Comparison of ENCODE assay signal across 32 cellular contexts in the genomic region with DNA sequence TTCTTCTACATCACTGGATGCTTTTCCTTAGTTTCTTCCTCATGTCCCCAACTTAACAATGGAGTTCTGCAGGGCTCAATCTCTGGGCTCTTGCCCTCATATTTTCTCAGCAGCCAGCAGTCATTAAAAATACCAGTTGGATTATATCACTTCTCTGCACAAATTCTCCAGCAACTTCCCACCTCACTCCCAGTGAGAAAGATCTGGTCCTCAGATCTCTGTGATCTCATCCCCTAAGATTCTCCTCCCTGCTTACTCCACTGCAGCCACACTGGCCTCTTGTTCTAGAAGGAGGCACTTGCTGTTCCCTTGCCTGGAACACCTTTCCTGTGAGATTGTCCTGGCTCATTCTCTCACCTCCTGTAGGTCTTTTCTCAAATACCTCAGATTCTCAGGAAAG. TPM values are rescaled to one million over a fixed set of nuclear protein-coding genes. Genes with fewer than 3 reads are reported as not detected.
DNase-seq lines count a peak whose midpoint lies in the region; ATAC-seq, FAIRE-seq and TF ChIP-seq lines count a peak whose summit lies in the region.
"Had no signal": no experiment of that assay in that cellular context is flagged by ENCODE, and none has a peak within 500 bp of the region (broad histone marks: within the 10 kb centered on the region; RNA-seq: fewer than 3 reads in every experiment).

No MANE protein-coding gene starts in this region.

- TF ChIP-seq CTCF in mammary epithelial cell (conservative IDR thresholded peaks at IDR 0.05 in 1 of 2, IDR thresholded peaks at IDR 0.05 in 1 of 2; ENCODE audit: extremely low read depth in 1 of 2, insufficient read depth in 1 of 2, low read depth in 1 of 2, low read length in 2 of 2) (no peak), MCF 10A (IDR thresholded peaks at IDR 0.05; ENCODE audit: unreplicated experiment) (no peak), omental fat pad (IDR thresholded peaks at IDR 0.05) (no peak)

- no peaks in the 10 kb centered on the region for H3K27me3 Mint-ChIP-seq in MCF 10A (ENCODE audit: insufficient read depth, unreplicated experiment)
- H3K27me3 Mint-ChIP-seq: activated T-cell treated with anti-CD3 and anti-CD28 coated beads, Interleukin-2, amount 50 U/mL, for 24 hours; memory B cell had no signal

- no peaks in the 10 kb centered on the region for H3K9me3 Mint-ChIP-seq in MCF 10A (ENCODE audit: unreplicated experiment)
- H3K9me3 Mint-ChIP-seq: memory B cell had no signal

- DNase-seq in mammary epithelial cell, result peak; percentile 5
- DNase-seq in MCF 10A (ENCODE audit: unreplicated experiment), result no peak
- peak; percentile 4 for DNase-seq in adipocyte (ENCODE audit: low read depth)
- DNase-seq in fibroblast of peridontal ligament (ENCODE audit: extremely low read depth), result peak; percentile 4
- peak; percentile 12 for DNase-seq in urothelium cell line (ENCODE audit: low spot score)
- no peak for DNase-seq in omental fat pad (ENCODE audit: low spot score)
- no peak for DNase-seq in NCI-H2107 treated with DMSO at 0.1 percent for 48 hours (lab: John Stamatoyannopoulos, UW; ENCODE audit: unreplicated experiment)
- DNase-seq: activated CD8-positive, alpha-beta memory T cell treated with anti-CD3 and anti-CD28 coated beads for 24 hours; activated T-cell treated with anti-CD3 and anti-CD28 coated beads, Interleukin-2, amount 50 U/mL, for 24 hours; adrenal gland; BE2C; dermis blood vessel endothelial cell; DMS53; heart left ventricle; left cardiac atrium; MV-4-11; NCI-H1694; NCI-H2171; NCI-H524; stimulated activated CD8-positive, alpha-beta memory T cell treated with anti-CD3 and anti-CD28 coated beads, Interleukin-4, amount 100 ng/mL, for 48 hours; upper lobe of left lung had no signal

- POLR2A ChIA-PET in MCF 10A (lab: Yijun Ruan, JAX), result no interaction called here

- H3K9ac ChIP-seq in mammary epithelial cell (ENCODE audit: insufficient read depth, low read length) (no peak overlapping the region), adipocyte (ENCODE audit: low read length) (no peak overlapping the region)

- no peaks in the 10 kb centered on the region for H3K79me2 ChIP-seq in mammary epithelial cell (ENCODE audit: insufficient read depth, low read length)

- H3K27ac Mint-ChIP-seq in MCF 10A (ENCODE audit: low read depth, unreplicated experiment), result no peak overlapping the region
- H3K27ac Mint-ChIP-seq: activated T-cell treated with anti-CD3 and anti-CD28 coated beads, Interleukin-2, amount 50 U/mL, for 24 hours; memory B cell; T-helper 1 cell treated with Interleukin-12 subunit alpha and Interleukin-12 subunit beta and Interleukin-4 antibody, amounts not matched to agents 30 μg/mL and 1 μg/mL, for 36 hours had no signal

- CTCF ChIA-PET in mammary epithelial cell (lab: Charles Lee; ENCODE audit: low non-redundant PET) (no interaction called here), MCF 10A (lab: Yijun Ruan, JAX) (no interaction called here)

- H3K4me3 Mint-ChIP-seq in MCF 10A (ENCODE audit: unreplicated experiment), result no peak overlapping the region
- H3K4me3 Mint-ChIP-seq: activated T-cell treated with anti-CD3 and anti-CD28 coated beads, Interleukin-2, amount 50 U/mL, for 24 hours; memory B cell; T-helper 1 cell treated with Interleukin-12 subunit alpha and Interleukin-12 subunit beta and Interleukin-4 antibody, amounts not matched to agents 30 μg/mL and 1 μg/mL, for 36 hours had no signal

- H4K20me1 ChIP-seq in mammary epithelial cell (ENCODE audit: insufficient read depth, low read length), result no peaks in the 10 kb centered on the region

- H3K4me1 ChIP-seq in mammary epithelial cell (ENCODE audit: insufficient read depth, low read length) (peaks cover 6% of the 10 kb centered on the region), adipocyte (ENCODE audit: control insufficient read depth, insufficient read depth, low read length) (no peaks in the 10 kb centered on the region)
- H3K4me1 ChIP-seq: adrenal gland, BE2C, upper lobe of left lung had no signal

- BruUV-seq in mammary epithelial cell (replicated peaks; lab: Mats Ljungman, UMichigan) (no TSS peak), MCF 10A (replicated peaks; lab: Mats Ljungman, UMichigan) (no TSS peak)

- ATAC-seq in omental fat pad (ENCODE audit: low FRiP score), result no peak
- ATAC-seq in HG02610 (IDR thresholded peaks at IDR 0.05; ENCODE audit: unreplicated experiment), result no peak
- ATAC-seq: GM12878, heart left ventricle, left cardiac atrium had no signal

- H3K9me3 ChIP-seq in mammary epithelial cell (replicated peaks; ENCODE audit: insufficient read depth, low read length) (no peaks in the 10 kb centered on the region), adipocyte (ENCODE audit: control insufficient read depth, low read length) (no peaks in the 10 kb centered on the region)
- H3K9me3 ChIP-seq: BE2C had no signal

- FAIRE-seq in urothelium cell line (lab: Jason Lieb, UNC), result no peak
- FAIRE-seq: endometrium had no signal

- H2AFZ ChIP-seq in mammary epithelial cell (ENCODE audit: low read depth, low read length), result peak overlapping the region; percentile 66

- dilution Hi-C loops in mammary epithelial cell (cut with HindIII; ENCODE audit: low sequenced_read_pairs), result no loop called here

- no peak overlapping the region for H3K27ac ChIP-seq in mammary epithelial cell (ENCODE audit: insufficient read depth, low read depth, low read length)
- H3K27ac ChIP-seq: 22Rv1, adrenal gland, cardiac muscle cell, heart left ventricle, neutrophil, upper lobe of left lung had no signal

- H3K36me3 ChIP-seq in mammary epithelial cell (ENCODE audit: insufficient read depth, low read length), result no peaks in the 10 kb centered on the region
- H3K36me3 ChIP-seq in adipocyte (ENCODE audit: control insufficient read depth, insufficient read depth, low read length, severe bottlenecking), result no peaks in the 10 kb centered on the region
- H3K36me3 ChIP-seq: adrenal gland, BE2C, cardiac muscle cell, heart left ventricle, neutrophil, upper lobe of left lung had no signal

- in situ Hi-C loops in mammary epithelial cell (cut with MboI; ENCODE audit: low sequenced_read_pairs in 2 of 2), result no loop called here

- peaks cover 5% of the 10 kb centered on the region for H3K4me1 Mint-ChIP-seq in MCF 10A (ENCODE audit: insufficient read depth, unreplicated experiment)

- intact Hi-C loops in mammary epithelial cell (cut with micrococcal nuclease) (no loop called here), MCF 10A (cut with micrococcal nuclease) (no loop called here)

- H3K36me3 Mint-ChIP-seq in MCF 10A (ENCODE audit: insufficient read depth, unreplicated experiment), result no peaks in the 10 kb centered on the region
- H3K36me3 Mint-ChIP-seq: memory B cell had no signal

- no peak overlapping the region for H3K4me2 ChIP-seq in mammary epithelial cell (ENCODE audit: insufficient read depth, low read depth, low read length)

- H3K4me3 ChIP-seq in mammary epithelial cell (replicated peaks in 1 of 3; ENCODE audit: insufficient read depth in 1 of 3, low read depth in 2 of 3, low read length in 3 of 3), result no peak overlapping the region
- no peak overlapping the region for H3K4me3 ChIP-seq in adipocyte (ENCODE audit: low read length)
- H3K4me3 ChIP-seq: adrenal gland, cardiac muscle cell, GM12878, heart left ventricle, upper lobe of left lung had no signal

- H3K27me3 ChIP-seq in mammary epithelial cell (ENCODE audit: insufficient read depth, low read length) (no peaks in the 10 kb centered on the region), adipocyte (replicated peaks; ENCODE audit: control insufficient read depth, insufficient read depth, low read length) (no peaks in the 10 kb centered on the region)
- H3K27me3 ChIP-seq: adrenal gland, BE2C, cardiac muscle cell, heart left ventricle, upper lobe of left lung had no signal

RNA-seq across cellular contexts. Expression of gene ERICH6, which starts 6.1 kb away (rescaled TPM):
- not detected for total RNA-seq in mammary epithelial cell
- polyA plus RNA-seq in mammary epithelial cell, result 0.02 TPM
- not detected for polyA minus RNA-seq in mammary epithelial cell
- not detected in 2 replicates for total RNA-seq in MCF 10A (2022)
- not detected for total RNA-seq in omental fat pad
- total RNA-seq: cardiac muscle cell, dermis blood vessel endothelial cell, HT-29, pulmonary artery endothelial cell, skeletal muscle tissue had no signal
- polyA plus RNA-seq: adrenal gland, heart left ventricle had no signal

Comparison
In these comparisons a context has a peak if more than half of its experiments do, and no peak if none do; other contexts are left out.
1. DNase-seq: peak in mammary epithelial cell (single experiment), adipocyte (single experiment), fibroblast of peridontal ligament (single experiment) and urothelium cell line (single experiment); none in MCF 10A (single experiment), omental fat pad (single experiment) and NCI-H2107 treated with DMSO at 0.1 percent for 48 hours (single experiment).